ENCODE assay signal across 8 cellular contexts in genomic region chr17:40879026-40879425, GRCh38. TPM values are rescaled to one million over a fixed set of nuclear protein-coding genes. Genes with fewer than 3 reads are reported as not detected.
"Had no signal": no experiment of that assay in that cellular context is flagged by ENCODE, and none has a peak within 500 bp of the region (broad histone marks: within the 10 kb centered on the region; RNA-seq: fewer than 3 reads in every experiment).

No MANE protein-coding gene starts in this region.

- H3K4me3 Mint-ChIP-seq: HFFc6 had no signal

- H3K9me3 Mint-ChIP-seq: HFFc6 had no signal

- H3K27ac Mint-ChIP-seq: HFFc6 had no signal

- DNase-seq: GM23248, GOT3, H7, HFFc6, IMR-90 had no signal

- ATAC-seq: HCT116, K562 had no signal

RNA-seq across cellular contexts. Expression of gene KRT20, which starts 6.0 kb away (rescaled TPM):
- total RNA-seq: GM23248, H4, H7, HFFc6, IMR-90 had no signal
- polyA plus RNA-seq: GM23248, IMR-90, K562 had no signal

RNA-seq across cellular contexts. Expression of gene KRT12, which starts 12.0 kb away (rescaled TPM):
- total RNA-seq: GM23248, H4, H7, HFFc6, IMR-90 had no signal
- polyA plus RNA-seq: GM23248, IMR-90 had no signal

RNA-seq across cellular contexts. Expression of gene KRT23, which starts 58.4 kb away (rescaled TPM):
- total RNA-seq: GM23248, H4, H7, K562 had no signal
- polyA plus RNA-seq: GM23248, K562 had no signal
